In genomic region chr20:42492998-42493397, GRCh38 we compare ENCODE assay signal across 18 cellular contexts.
DNase-seq lines count a peak whose midpoint lies in the region; ATAC-seq and TF ChIP-seq lines count a peak whose summit lies in the region.
"Had no signal": no experiment of that assay in that cellular context is flagged by ENCODE, and none has a peak within 500 bp of the region (broad histone marks: within the 10 kb centered on the region; RNA-seq: fewer than 3 reads in every experiment).

No MANE protein-coding gene starts in this region.

- no peaks in the 10 kb centered on the region for H3K9me3 ChIP-seq in Peyer's patch
- H3K9me3 ChIP-seq: Caco-2 had no signal

- no peaks in the 10 kb centered on the region for H3K27me3 ChIP-seq in Peyer's patch

- no peak for TF ChIP-seq CTCF in mesothelial cell of epicardium (IDR thresholded peaks at IDR 0.05; ENCODE audit: unreplicated experiment)
- TF ChIP-seq CTCF in Peyer's patch (IDR thresholded peaks at IDR 0.05), result no peak

- peak; percentile 41 for DNase-seq in Ammon's horn (ENCODE audit: low spot score)
- DNase-seq in CD1c-positive myeloid dendritic cell (ENCODE audit: extremely low spot score), result peak; percentile 73
- peak; percentile 28 for DNase-seq in NAMALWA (ENCODE audit: low spot score)
- peak; percentile 2 for DNase-seq in germinal center (ENCODE audit: low spot score)
- DNase-seq in mesothelial cell of epicardium (ENCODE audit: low spot score in 2 of 2, unreplicated experiment in 2 of 2), result no peak
- DNase-seq in NCI-H1436 treated with DMSO at 0.1 percent for 48 hours (lab: John Stamatoyannopoulos, UW), result no peak
- DNase-seq in Peyer's patch, result no peak
- DNase-seq: ACHN; Caco-2; CD8-positive, alpha-beta memory T cell; DND-41; GF-D8; H7; IMR-90 had no signal

- no peaks in the 10 kb centered on the region for H3K36me3 Mint-ChIP-seq in mesothelial cell of epicardium
- H3K36me3 Mint-ChIP-seq: CD8-positive, alpha-beta memory T cell had no signal

- no peaks in the 10 kb centered on the region for H3K9me3 Mint-ChIP-seq in mesothelial cell of epicardium

- no peaks in the 10 kb centered on the region for H3K4me1 ChIP-seq in Peyer's patch
- H3K4me1 ChIP-seq: Caco-2 had no signal

- no peaks in the 10 kb centered on the region for H3K4me1 Mint-ChIP-seq in mesothelial cell of epicardium
- H3K4me1 Mint-ChIP-seq: CD8-positive, alpha-beta memory T cell; GM23338 had no signal

- ATAC-seq in GM19467 (IDR thresholded peaks at IDR 0.05; ENCODE audit: unreplicated experiment), result no peak
- ATAC-seq: GM23338 had no signal

- no peak overlapping the region for H3K4me3 Mint-ChIP-seq in mesothelial cell of epicardium
- H3K4me3 Mint-ChIP-seq: B cell; CD8-positive, alpha-beta memory T cell; GM23338 had no signal

- no peak for TF ChIP-seq POLR2A in Peyer's patch (IDR thresholded peaks at IDR 0.05)

- no peaks in the 10 kb centered on the region for H3K36me3 ChIP-seq in Peyer's patch

- H3K4me3 ChIP-seq in Peyer's patch, result no peak overlapping the region
- H3K4me3 ChIP-seq: GM23338 had no signal

- H3K27me3 Mint-ChIP-seq in mesothelial cell of epicardium (ENCODE audit: low read depth), result peaks cover 18% of the 10 kb centered on the region
- H3K27me3 Mint-ChIP-seq: B cell; CD8-positive, alpha-beta memory T cell had no signal

- no peak overlapping the region for H3K27ac ChIP-seq in Peyer's patch
- H3K27ac ChIP-seq: C4-2B had no signal

- no peak overlapping the region for H3K27ac Mint-ChIP-seq in mesothelial cell of epicardium
- H3K27ac Mint-ChIP-seq: B cell; CD8-positive, alpha-beta memory T cell; GM23338 had no signal

Comparison
In these comparisons a context has a peak if more than half of its experiments do, and no peak if none do; other contexts are left out.
1. DNase-seq: peak in Ammon's horn (single experiment), CD1c-positive myeloid dendritic cell (single experiment), NAMALWA (single experiment) and germinal center (single experiment); none in mesothelial cell of epicardium (0 of 2), NCI-H1436 treated with DMSO at 0.1 percent for 48 hours (single experiment) and Peyer's patch (0 of 3).